Comparison of ENCODE assay signal across 20 cellular contexts in genomic region chr6:128173290-128173689, GRCh38.
DNase-seq lines count a peak whose midpoint lies in the region; ATAC-seq and TF ChIP-seq lines count a peak whose summit lies in the region.
"Had no signal": no experiment of that assay in that cellular context is flagged by ENCODE, and none has a peak within 500 bp of the region (broad histone marks: within the 10 kb centered on the region; RNA-seq: fewer than 3 reads in every experiment).

No MANE protein-coding gene starts in this region.

- H3K9ac ChIP-seq in adipocyte (ENCODE audit: low read length): no peak overlapping the region

- intact Hi-C loops in upper lobe of right lung (cut with DNase I): no loop called here

- H3K4me3 ChIP-seq in adipocyte (ENCODE audit: low read length) (no peak overlapping the region), upper lobe of right lung (no peak overlapping the region)
- H3K4me3 ChIP-seq: A549, GM12878, Peyer's patch had no signal

- H3K4me1 ChIP-seq in adipocyte (ENCODE audit: control insufficient read depth, insufficient read depth, low read length): peaks cover 6% of the 10 kb centered on the region
- H3K4me1 ChIP-seq in upper lobe of right lung: no peaks in the 10 kb centered on the region
- H3K4me1 ChIP-seq: BE2C, Peyer's patch had no signal

- TF ChIP-seq CTCF in upper lobe of right lung (IDR thresholded peaks at IDR 0.05): no peak

- no peak overlapping the region for H3K27ac ChIP-seq in upper lobe of right lung
- H3K27ac ChIP-seq: A549, Peyer's patch had no signal

- DNase-seq in EH (ENCODE audit: low read depth) (peak; percentile 20), adipocyte (ENCODE audit: low read depth) (peak; percentile 71), dedifferentiated amniotic fluid mesenchymal stem cell (ENCODE audit: extremely low spot score) (peak; percentile 32), iris pigment epithelial cell (ENCODE audit: low read depth) (peak; percentile 59), kidney tubule cell (ENCODE audit: low spot score) (no peak), upper lobe of right lung (no peak)
- DNase-seq in activated CD4-positive, alpha-beta T cell treated with anti-CD3 and anti-CD28 coated beads, Interleukin-2, amount 50 U/mL, for 48 hours: no peak
- DNase-seq: BE2C, DMS79 treated with DMSO at 0.1 percent for 48 hours, MM.1S, NCI-H1048, NCI-H1436, NCI-H1930, NCI-H510A, NCI-H748 treated with DMSO at 0.1 percent for 48 hours, Peyer's patch had no signal

- ATAC-seq in HG03135 (IDR thresholded peaks at IDR 0.05; ENCODE audit: unreplicated experiment): no peak
- ATAC-seq in upper lobe of right lung: no peak
- ATAC-seq: A549, GM12878, Right ventricle myocardium inferior had no signal

- H3K27me3 ChIP-seq in adipocyte (replicated peaks; ENCODE audit: control insufficient read depth, insufficient read depth, low read length): no peaks in the 10 kb centered on the region
- H3K27me3 ChIP-seq in upper lobe of right lung: no peaks in the 10 kb centered on the region
- H3K27me3 ChIP-seq: BE2C, Peyer's patch had no signal

- no peaks in the 10 kb centered on the region for H3K36me3 ChIP-seq in adipocyte (ENCODE audit: control insufficient read depth, insufficient read depth, low read length, severe bottlenecking)
- H3K36me3 ChIP-seq in upper lobe of right lung: no peaks in the 10 kb centered on the region
- H3K36me3 ChIP-seq: BE2C, Peyer's patch had no signal

- H3K9me3 ChIP-seq in adipocyte (ENCODE audit: control insufficient read depth, low read length) (no peaks in the 10 kb centered on the region), upper lobe of right lung (no peaks in the 10 kb centered on the region)
- H3K9me3 ChIP-seq: A549, BE2C, Peyer's patch had no signal

Comparison
In these comparisons a context has a peak if more than half of its experiments do, and no peak if none do; other contexts are left out.
1. DNase-seq: peak in EH (single experiment), adipocyte (single experiment), dedifferentiated amniotic fluid mesenchymal stem cell (single experiment) and iris pigment epithelial cell (single experiment); none in activated CD4-positive, alpha-beta T cell treated with anti-CD3 and anti-CD28 coated beads, Interleukin-2, amount 50 U/mL, for 48 hours (0 of 2), kidney tubule cell (single experiment) and upper lobe of right lung (single experiment).